ENCODE assay signal across 8 cellular contexts in genomic region chr6:108914235-108915022, GRCh38.
A peak's percentile ranks its signal among the peaks of the same experiment; 100 is the strongest.
DNase-seq lines count a peak whose midpoint lies in the region; ATAC-seq and TF ChIP-seq lines count a peak whose summit lies in the region.

No MANE protein-coding gene starts in this region.

- intact Hi-C loops in left cardiac atrium (cut with DNase I) = no loop called here

- peaks cover 30% of the 10 kb centered on the region for H3K4me1 Mint-ChIP-seq in stimulated activated effector memory CD8-positive, alpha-beta T cell treated with anti-CD3 and anti-CD28 coated beads, Interleukin-12 subunit alpha, Interleukin-12 subunit beta, amount 100 ng/mL, for 72 hours

- peak; percentile 24 for DNase-seq in COLO829 (ENCODE audit: low spot score)
- peak; percentile 17 for DNase-seq in activated T-cell treated with anti-CD3 and anti-CD28 coated beads for 4 hours
- no peak for DNase-seq in left cardiac atrium
- DNase-seq in stimulated activated effector memory CD8-positive, alpha-beta T cell treated with anti-CD3 and anti-CD28 coated beads, Interleukin-12 subunit alpha, Interleukin-12 subunit beta, amount 100 ng/mL, for 72 hours (ENCODE audit: low spot score in 2 of 2) = no peak
- DNase-seq in CD1c-positive myeloid dendritic cell (ENCODE audit: extremely low spot score) = no peak

- no peak overlapping the region for H3K27ac Mint-ChIP-seq in stimulated activated effector memory CD8-positive, alpha-beta T cell treated with anti-CD3 and anti-CD28 coated beads, Interleukin-12 subunit alpha, Interleukin-12 subunit beta, amount 100 ng/mL, for 72 hours

- no peak for TF ChIP-seq EP300 in Ishikawa (IDR thresholded peaks at IDR 0.05; ENCODE audit: borderline replicate concordance)

- no peak overlapping the region for H3K4me3 Mint-ChIP-seq in stimulated activated effector memory CD8-positive, alpha-beta T cell treated with anti-CD3 and anti-CD28 coated beads, Interleukin-12 subunit alpha, Interleukin-12 subunit beta, amount 100 ng/mL, for 72 hours

- peak; percentile 48 to 57 for ATAC-seq in left cardiac atrium
- peak; percentile 44 for ATAC-seq in stimulated activated effector memory CD8-positive, alpha-beta T cell treated with anti-CD3 and anti-CD28 coated beads, Interleukin-12 subunit alpha, Interleukin-12 subunit beta, amount 100 ng/mL, for 72 hours
- ATAC-seq in GM19324 (IDR thresholded peaks at IDR 0.05; ENCODE audit: low FRiP score, unreplicated experiment) = no peak
- ATAC-seq in HG03378 (IDR thresholded peaks at IDR 0.05; ENCODE audit: unreplicated experiment) = no peak

- no peaks in the 10 kb centered on the region for H3K36me3 Mint-ChIP-seq in stimulated activated effector memory CD8-positive, alpha-beta T cell treated with anti-CD3 and anti-CD28 coated beads, Interleukin-12 subunit alpha, Interleukin-12 subunit beta, amount 100 ng/mL, for 72 hours

- H3K9me3 Mint-ChIP-seq in stimulated activated effector memory CD8-positive, alpha-beta T cell treated with anti-CD3 and anti-CD28 coated beads, Interleukin-12 subunit alpha, Interleukin-12 subunit beta, amount 100 ng/mL, for 72 hours = no peaks in the 10 kb centered on the region

- peak; percentile 62 for TF ChIP-seq RAD21 in Ishikawa (IDR thresholded peaks at IDR 0.05; ENCODE audit: low read depth)

TF ChIP-seq in Ishikawa, 13 proteins besides CTCF, POLR2A, EP300 and RAD21:
- no peak for TF ChIP-seq CEBPB (IDR thresholded peaks at IDR 0.05)
- 0 out of 2 replicates have a peak, but pooled peaks have one; percentile 21 for TF ChIP-seq YY1 (IDR thresholded peaks at IDR 0.05; ENCODE audit: low read depth)
TF ChIP-seq in Ishikawa: peak in this region for 1.

Comparison
In these comparisons a context has a peak if more than half of its experiments do, and no peak if none do; other contexts are left out.
1. DNase-seq: peak in COLO829 (single experiment) and activated T-cell treated with anti-CD3 and anti-CD28 coated beads for 4 hours (single experiment); none in left cardiac atrium (single experiment), stimulated activated effector memory CD8-positive, alpha-beta T cell treated with anti-CD3 and anti-CD28 coated beads, Interleukin-12 subunit alpha, Interleukin-12 subunit beta, amount 100 ng/mL, for 72 hours (0 of 2) and CD1c-positive myeloid dendritic cell (single experiment).
2. ATAC-seq: peak in left cardiac atrium (2 of 2) and stimulated activated effector memory CD8-positive, alpha-beta T cell treated with anti-CD3 and anti-CD28 coated beads, Interleukin-12 subunit alpha, Interleukin-12 subunit beta, amount 100 ng/mL, for 72 hours (single experiment); none in GM19324 (single experiment) and HG03378 (single experiment).